Comparison of ENCODE assay signal across 1 cellular context in genomic region chr22:42321908-42322561, GRCh38.
TF ChIP-seq lines count a peak whose summit lies in the region.

No MANE protein-coding gene starts in this region.

TF ChIP-seq in GM23338, 12 proteins besides CTCF, POLR2A, EP300 and RAD21 (continued from another document):
- TF ChIP-seq ZNF462 (CRISPR knock-in tag; IDR thresholded peaks at IDR 0.05) (no peak), NANOG (IDR thresholded peaks at IDR 0.05; ENCODE audit: borderline replicate concordance) (no peak), JUNB (IDR thresholded peaks at IDR 0.05; ENCODE audit: unreplicated experiment) (no peak)
